In the genomic region with DNA sequence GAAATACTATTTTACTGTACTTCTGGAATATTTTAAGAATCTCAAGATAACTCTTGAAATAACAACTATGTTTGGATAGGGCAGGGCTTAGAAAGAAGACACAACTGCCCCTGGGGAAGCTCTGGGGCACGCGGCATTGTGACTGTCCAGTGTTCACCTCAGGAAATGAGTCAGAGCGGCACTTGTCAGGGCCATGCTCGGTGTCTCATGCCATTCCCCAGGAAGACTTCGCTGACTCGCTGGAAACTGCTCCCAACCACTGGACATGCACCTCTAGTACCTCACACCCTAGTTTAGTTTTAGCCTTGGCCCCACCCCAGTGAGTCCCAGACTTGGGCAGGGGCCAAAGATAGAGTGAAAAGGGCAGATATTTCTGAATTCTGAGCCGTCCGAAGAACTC, we compare ENCODE assay signal across 7 cellular contexts.
A peak's percentile ranks its signal among the peaks of the same experiment; 100 is the strongest.
DNase-seq lines count a peak whose midpoint lies in the region; ATAC-seq, FAIRE-seq and TF ChIP-seq lines count a peak whose summit lies in the region.

No MANE protein-coding gene starts in this region.

- H2AFZ ChIP-seq in keratinocyte (ENCODE audit: control insufficient read depth, low read length), result peak overlapping the region; percentile 59

- peak; percentile 53 for FAIRE-seq in keratinocyte (lab: Jason Lieb, UNC)

- H3K9me1 ChIP-seq in keratinocyte (ENCODE audit: control insufficient read depth, extremely low read depth, insufficient read depth, low read length), result peaks cover 2% of the 10 kb centered on the region

- H3K4me1 ChIP-seq in body of pancreas, result peaks cover 15% of the 10 kb centered on the region
- peaks cover 27% of the 10 kb centered on the region for H3K4me1 ChIP-seq in keratinocyte (ENCODE audit: control insufficient read depth, extremely low read depth, insufficient read depth, low read length)
- peaks cover 0 to 14% (median 5%) of the 10 kb centered on the region in 4 donors for H3K4me1 ChIP-seq in transverse colon

- H3K36me3 ChIP-seq in body of pancreas (replicated peaks in 1 of 2; ENCODE audit: insufficient read depth in 1 of 2, low read depth in 2 of 2) (no peaks in the 10 kb centered on the region), keratinocyte (ENCODE audit: control insufficient read depth in 2 of 2, extremely low read depth in 1 of 2, insufficient read depth in 2 of 2, low read length in 2 of 2) (no peaks in the 10 kb centered on the region), transverse colon (no peaks in the 10 kb centered on the region)

- H3K9ac ChIP-seq in keratinocyte (ENCODE audit: control insufficient read depth, extremely low read depth, insufficient read depth, low read length), result peak overlapping the region; percentile 40

- no peaks in the 10 kb centered on the region for H3K27me3 ChIP-seq in body of pancreas
- H3K27me3 ChIP-seq in keratinocyte (ENCODE audit: control insufficient read depth, extremely low read depth, insufficient read depth, low read length), result no peaks in the 10 kb centered on the region
- H3K27me3 ChIP-seq in transverse colon, result no peaks in the 10 kb centered on the region

- no peak for TF ChIP-seq EP300 in transverse colon (IDR thresholded peaks at IDR 0.05; ENCODE audit: low read depth)

- no peak for TF ChIP-seq POLR2A in body of pancreas (IDR thresholded peaks at IDR 0.05)
- no peak for TF ChIP-seq POLR2A in transverse colon (IDR thresholded peaks at IDR 0.05)

- no peaks in the 10 kb centered on the region for H3K9me3 ChIP-seq in body of pancreas
- no peaks in the 10 kb centered on the region for H3K9me3 ChIP-seq in keratinocyte (ENCODE audit: control insufficient read depth, low read depth, low read length)
- H3K9me3 ChIP-seq in transverse colon, result no peaks in the 10 kb centered on the region

- peak; percentile 33 for ATAC-seq in body of pancreas

- 74 to 78% methylated on average over 7 to 8 of the region's 8 CpGs for WGBS in body of pancreas, 2 donors
- WGBS in transverse colon (ENCODE audit: low coverage in 1 of 2), 2 donors, result 68 to 78% methylated on average over 5 to 8 of the region's 8 CpGs

- H3K79me2 ChIP-seq in keratinocyte (ENCODE audit: control insufficient read depth, insufficient read depth, low read length), result no peaks in the 10 kb centered on the region

- peak; percentile 19 for DNase-seq in LoVo (ENCODE audit: low spot score)
- peak in 1 of 4 donors; percentile 56 for DNase-seq in body of pancreas
- no peak for DNase-seq in keratinocyte (ENCODE audit: low read depth, low spot score)
- no peak for DNase-seq in transverse colon
- no peak for DNase-seq in mesenteric fat pad (ENCODE audit: low spot score)
- no peak for DNase-seq in hypothalamus (lab: John Stamatoyannopoulos, UW)
- no peak for DNase-seq in epidermal melanocyte (ENCODE audit: insufficient read length, low spot score)

- TF ChIP-seq CTCF in body of pancreas (IDR thresholded peaks at IDR 0.05), result no peak
- no peak for TF ChIP-seq CTCF in keratinocyte (optimal IDR thresholded peaks at IDR 0.05 in 1 of 3, IDR thresholded peaks at IDR 0.05 in 1 of 3, conservative IDR thresholded peaks at IDR 0.05 in 1 of 3; ENCODE audit: extremely low read depth in 1 of 3, insufficient read depth in 2 of 3, low read length in 3 of 3)
- no peak for TF ChIP-seq CTCF in transverse colon (IDR thresholded peaks at IDR 0.05)

- H3K4me2 ChIP-seq in keratinocyte (ENCODE audit: control insufficient read depth, extremely low read depth, insufficient read depth, low read depth, low read length), result peak overlapping the region; percentile 76

- no peaks in the 10 kb centered on the region for H4K20me1 ChIP-seq in keratinocyte (ENCODE audit: control insufficient read depth, extremely low read depth, insufficient read depth, low read length)

- in situ Hi-C loops in transverse colon (cut with MboI; ENCODE audit: low pct_ligation_motif_present in 1 of 4, low pct_unique_long_range_greater_than_20kb in 1 of 4, low sequenced_read_pairs in 3 of 4), result no loop called here

- dilution Hi-C loops in keratinocyte (cut with MboI; ENCODE audit: extremely low pct_ligation_motif_present, low sequenced_read_pairs), result no loop called here

- H3K4me3 ChIP-seq in body of pancreas (no peak overlapping the region), keratinocyte (ENCODE audit: control insufficient read depth in 2 of 3, extremely low read depth in 1 of 3, insufficient read depth in 2 of 3, low read depth in 1 of 3, low read length in 3 of 3) (peak overlapping the region in 1 of 3 experiments; percentile 39), transverse colon (no peak overlapping the region)

- peak overlapping the region in 1 of 4 donors; percentile 3 for H3K27ac ChIP-seq in body of pancreas
- H3K27ac ChIP-seq in keratinocyte (ENCODE audit: control insufficient read depth, insufficient read depth, low read length), result peak overlapping the region; percentile 30
- peak overlapping the region in 3 of 4 donors; percentile 39 to 68 (median 47) for H3K27ac ChIP-seq in transverse colon

- intact Hi-C loops in body of pancreas (cut with DNase I), result no loop called here
- intact Hi-C loops in transverse colon (cut with DNase I; ENCODE audit: low total_unique reads), result no loop called here
